28 cellular contexts compared by ENCODE assay signal in the genomic region with DNA sequence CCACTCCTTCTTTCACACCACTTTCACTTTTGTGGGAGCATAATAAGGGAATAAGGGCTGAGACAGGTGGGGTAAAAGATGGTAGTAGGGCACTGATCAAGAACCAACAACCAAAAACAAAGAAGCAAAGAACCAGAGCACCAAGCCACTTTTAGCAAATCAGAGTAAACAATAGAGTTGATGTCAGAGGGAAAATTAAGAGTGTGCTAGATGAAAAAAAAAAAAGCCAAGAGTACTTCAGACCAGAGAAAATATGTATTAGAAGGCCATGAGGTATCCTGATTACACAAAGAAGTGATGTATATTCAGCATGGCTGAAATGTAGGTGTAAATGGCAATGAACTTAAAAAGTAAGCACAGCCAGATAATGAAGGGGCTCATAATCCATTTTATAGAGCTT.
"Had no signal": no experiment of that assay in that cellular context is flagged by ENCODE, and none has a peak within 500 bp of the region (broad histone marks: within the 10 kb centered on the region; RNA-seq: fewer than 3 reads in every experiment).

No MANE protein-coding gene starts in this region.

- H3K36me3 ChIP-seq: brain microvascular endothelial cell, esophagus squamous epithelium, WERI-Rb-1 had no signal

- H3K27ac ChIP-seq: brain microvascular endothelial cell, coronary artery, dorsolateral prefrontal cortex, esophagus squamous epithelium, gastroesophageal sphincter, heart right ventricle, WERI-Rb-1 had no signal

- FAIRE-seq: astrocyte, bronchial epithelial cell had no signal

- H3K27me3 ChIP-seq: brain microvascular endothelial cell, dorsolateral prefrontal cortex, esophagus squamous epithelium, gastroesophageal sphincter, heart right ventricle had no signal

- ATAC-seq: activated CD4-positive, CD25-positive, alpha-beta regulatory T cell treated with anti-CD3 and anti-CD28 coated beads, Interleukin-2, amount 50 U/mL, for 24 hours; activated CD8-positive, alpha-beta T cell treated with anti-CD3 and anti-CD28 coated beads for 36 hours; activated T-cell treated with anti-CD3 and anti-CD28 coated beads, Interleukin-2, amount 50 U/mL, for 4 hours; activated T-helper 17 cell treated with anti-CD3 and anti-CD28 coated beads, Interleukin-2, amount 50 U/mL, for 72 hours; gastroesophageal sphincter; heart right ventricle had no signal

- DNase-seq: activated B cell treated with CpG ODN at 0.5 μM for 24 hours; activated CD4-positive, alpha-beta T cell treated with anti-CD3 and anti-CD28 coated beads for 48 hours; activated CD4-positive, alpha-beta T cell treated with anti-CD3 and anti-CD28 coated beads, Interleukin-2, amount 50 U/mL, for 1 hour; activated CD4-positive, alpha-beta T cell treated with anti-CD3 and anti-CD28 coated beads, Interleukin-2, amount 50 U/mL, for 48 hours; activated CD8-positive, alpha-beta memory T cell treated with anti-CD3 and anti-CD28 coated beads for 24 hours; activated CD8-positive, alpha-beta T cell treated with anti-CD3 and anti-CD28 coated beads for 36 hours; activated effector memory CD4-positive, alpha-beta T cell treated with Interleukin-2 at 50 U/mL for 16 hours; activated gamma-delta T cell treated with Interleukin-2 at 50 U/mL for 16 hours; activated naive CD4-positive, alpha-beta T cell treated with anti-CD3 and anti-CD28 coated beads, Interleukin-2, amount 50 U/mL, for 16 hours; activated naive CD4-positive, alpha-beta T cell treated with Interleukin-2 at 50 U/mL for 16 hours; activated T-cell treated with anti-CD3 and anti-CD28 coated beads, Interleukin-2, amount 50 U/mL, for 4 hours; amniotic stem cell; anterior cingulate cortex; brain microvascular endothelial cell; dorsolateral prefrontal cortex; effector memory CD4-positive, alpha-beta T cell; erythroblast; esophagus squamous epithelium; foreskin melanocyte; heart right ventricle; T1000; WERI-Rb-1 had no signal

- H3K4me1 ChIP-seq: esophagus squamous epithelium had no signal

- H3K4me3 ChIP-seq: coronary artery, dorsolateral prefrontal cortex, esophagus squamous epithelium, gastroesophageal sphincter, heart right ventricle had no signal

- H3K9me3 ChIP-seq: esophagus squamous epithelium had no signal
